Comparison of ENCODE assay signal across 8 cellular contexts in genomic region chrX:150486011-150486410, GRCh38.
DNase-seq lines count a peak whose midpoint lies in the region; ATAC-seq and TF ChIP-seq lines count a peak whose summit lies in the region.

No MANE protein-coding gene starts in this region.

- no peaks in the 10 kb centered on the region; the same call in 1 of the 2 replicates for H4K20me1 ChIP-seq in Karpas-422 (ENCODE audit: insufficient read depth, low read depth, low read length)

- intact Hi-C loops in activated B cell treated with CpG ODN at 0.5 μM for 24 hours (cut with micrococcal nuclease): loop anchor here (1.0 to 10.0 kb wide), 5 partner anchors 101 to 536 kb away; no protein-coding TSS in a partner anchor
- intact Hi-C loops in lower lobe of right lung (cut with DNase I): no loop called here

- no peaks in the 10 kb centered on the region for H3K27me3 ChIP-seq in Karpas-422 (ENCODE audit: low read length)
- no peaks in the 10 kb centered on the region for H3K27me3 ChIP-seq in lower lobe of right lung (ENCODE audit: low read depth)

- H3K4me1 Mint-ChIP-seq in activated B cell treated with CpG ODN at 0.5 μM for 24 hours: peaks cover 3% of the 10 kb centered on the region
- peaks cover 11 to 22% of the 10 kb centered on the region in 2 donors for H3K4me1 Mint-ChIP-seq in stimulated activated naive B cell treated with anti-CD40 and anti-IgM and Interleukin-4, amounts not matched to agents 10 μg/mL and 1 μg/mL and 100 μg/mL, for 72 hours

- TF ChIP-seq CTCF in activated B cell treated with CpG ODN at 0.5 μM for 24 hours (IDR thresholded peaks at IDR 0.05) (no peak), choroid plexus epithelial cell (conservative IDR thresholded peaks at IDR 0.05; ENCODE audit: low read depth, low read length) (peak; percentile 80), lower lobe of right lung (IDR thresholded peaks at IDR 0.05) (peak; percentile 57)

- no peak overlapping the region for H3K4me3 Mint-ChIP-seq in activated B cell treated with CpG ODN at 0.5 μM for 24 hours
- no peak overlapping the region for H3K4me3 Mint-ChIP-seq in stimulated activated naive B cell treated with anti-CD40 and anti-IgM and Interleukin-4, amounts not matched to agents 10 μg/mL and 1 μg/mL and 100 μg/mL, for 72 hours

- CTCF ChIA-PET in activated B cell treated with CpG ODN at 0.5 μM for 24 hours (lab: Charles Lee): interaction anchor here (0.8 to 1.2 kb wide), 2 partner anchors 101 to 120 kb away, joined by 3 to 4 read pairs; no protein-coding TSS in a partner anchor

- H3K9me3 ChIP-seq in Karpas-422 (ENCODE audit: low read length) (no peaks in the 10 kb centered on the region), lower lobe of right lung (no peaks in the 10 kb centered on the region)

- H3K4me3 ChIP-seq in Karpas-422 (ENCODE audit: low read length) (no peak overlapping the region), choroid plexus epithelial cell (ENCODE audit: low read depth, low read length) (no peak overlapping the region), lower lobe of right lung (no peak overlapping the region)

- ATAC-seq in activated B cell treated with CpG ODN at 0.5 μM for 24 hours (ENCODE audit: low read depth) (peak; percentile 52), lower lobe of right lung (peak; percentile 61 to 64), HG03469 (IDR thresholded peaks at IDR 0.05; ENCODE audit: unreplicated experiment) (no peak)
- ATAC-seq in stimulated activated naive B cell treated with anti-CD40 and anti-IgM and Interleukin-4, amounts not matched to agents 10 μg/mL and 1 μg/mL and 100 μg/mL, for 72 hours (replicated peaks): peak; percentile 63 to 66

- no peak overlapping the region for H2AFZ ChIP-seq in Karpas-422 (ENCODE audit: low read length)

- H3K27ac ChIP-seq in Karpas-422 (ENCODE audit: low read length) (peak overlapping the region; percentile 56), lower lobe of right lung (no peak overlapping the region)

- no peaks in the 10 kb centered on the region for H3K9me3 Mint-ChIP-seq in activated B cell treated with CpG ODN at 0.5 μM for 24 hours
- H3K9me3 Mint-ChIP-seq in stimulated activated naive B cell treated with anti-CD40 and anti-IgM and Interleukin-4, amounts not matched to agents 10 μg/mL and 1 μg/mL and 100 μg/mL, for 72 hours: no peaks in the 10 kb centered on the region

- H3K9me2 ChIP-seq in Karpas-422 (replicated peaks; ENCODE audit: insufficient read depth, low read length): no peaks in the 10 kb centered on the region

- no peaks in the 10 kb centered on the region for H3K36me3 Mint-ChIP-seq in activated B cell treated with CpG ODN at 0.5 μM for 24 hours (ENCODE audit: low read depth)
- H3K36me3 Mint-ChIP-seq in stimulated activated naive B cell treated with anti-CD40 and anti-IgM and Interleukin-4, amounts not matched to agents 10 μg/mL and 1 μg/mL and 100 μg/mL, for 72 hours: peaks cover 0 to 2% of the 10 kb centered on the region in 2 donors

- peaks cover 18% of the 10 kb centered on the region for H3K36me3 ChIP-seq in Karpas-422 (ENCODE audit: insufficient read depth, low read length)
- H3K36me3 ChIP-seq in lower lobe of right lung: no peaks in the 10 kb centered on the region

- peaks cover 69% of the 10 kb centered on the region for H3K4me1 ChIP-seq in Karpas-422 (ENCODE audit: low read length)
- H3K4me1 ChIP-seq in lower lobe of right lung: no peaks in the 10 kb centered on the region

- no peak overlapping the region for H3K4me2 ChIP-seq in Karpas-422 (ENCODE audit: low read depth, low read length, poor library complexity, severe bottlenecking)

- DNase-seq in NCI-H1436 (lab: John Stamatoyannopoulos, UW): peak; percentile 3
- DNase-seq in NCI-H1436 treated with DMSO at 0.1 percent for 48 hours (lab: John Stamatoyannopoulos, UW): no peak
- peak; percentile 83 for DNase-seq in Karpas-422
- DNase-seq in activated B cell treated with CpG ODN at 0.5 μM for 24 hours: no peak
- peak; percentile 74 for DNase-seq in choroid plexus epithelial cell (ENCODE audit: low read depth)
- no peak for DNase-seq in lower lobe of right lung
- DNase-seq in stimulated activated naive B cell treated with anti-CD40 and anti-IgM and Interleukin-4, amounts not matched to agents 10 μg/mL and 1 μg/mL and 100 μg/mL, for 72 hours: no peak

- H3K27me3 Mint-ChIP-seq in activated B cell treated with CpG ODN at 0.5 μM for 24 hours: no peaks in the 10 kb centered on the region
- H3K27me3 Mint-ChIP-seq in stimulated activated naive B cell treated with anti-CD40 and anti-IgM and Interleukin-4, amounts not matched to agents 10 μg/mL and 1 μg/mL and 100 μg/mL, for 72 hours: peaks cover 0 to 4% of the 10 kb centered on the region in 2 donors

- POLR2A ChIA-PET in activated B cell treated with CpG ODN at 0.5 μM for 24 hours (lab: Charles Lee): no interaction called here

- no peak overlapping the region for H3K27ac Mint-ChIP-seq in activated B cell treated with CpG ODN at 0.5 μM for 24 hours
- no peak overlapping the region for H3K27ac Mint-ChIP-seq in stimulated activated naive B cell treated with anti-CD40 and anti-IgM and Interleukin-4, amounts not matched to agents 10 μg/mL and 1 μg/mL and 100 μg/mL, for 72 hours

- no peaks in the 10 kb centered on the region for H3K79me2 ChIP-seq in Karpas-422 (ENCODE audit: low read length)

- H3K9ac ChIP-seq in Karpas-422 (ENCODE audit: low read length): no peak overlapping the region; the same call in 1 of the 2 replicates

Comparison
In these comparisons a context has a peak if more than half of its experiments do, and no peak if none do; other contexts are left out.
1. DNase-seq: peak in NCI-H1436 (single experiment), Karpas-422 (single experiment) and choroid plexus epithelial cell (single experiment); none in NCI-H1436 treated with DMSO at 0.1 percent for 48 hours (single experiment), activated B cell treated with CpG ODN at 0.5 μM for 24 hours (single experiment), lower lobe of right lung (single experiment) and stimulated activated naive B cell treated with anti-CD40 and anti-IgM and Interleukin-4, amounts not matched to agents 10 μg/mL and 1 μg/mL and 100 μg/mL, for 72 hours (single experiment).